In genomic region chr12:56078427-56078826, GRCh38 we compare ENCODE assay signal across 8 cellular contexts. TPM values are rescaled to one million over a fixed set of nuclear protein-coding genes. Genes with fewer than 3 reads are reported as not detected.
A peak's percentile ranks its signal among the peaks of the same experiment; 100 is the strongest.
DNase-seq lines count a peak whose midpoint lies in the region; ATAC-seq, FAIRE-seq and TF ChIP-seq lines count a peak whose summit lies in the region.

No MANE protein-coding gene starts in this region.

- CTCF ChIA-PET in A549 (lab: Yijun Ruan, JAX): interaction anchor here (0.6 to 2.3 kb wide), 15 partner anchors 11 to 425 kb away, joined by 3 to 20 read pairs (median 8); partner anchors contain the start of genes PA2G4 and ZC3H10

- POLR2A ChIA-PET in A549 (lab: Yijun Ruan, JAX): interaction anchor here (1.7 to 2.7 kb wide), 3 partner anchors 26 to 39 kb away, joined by 7 to 33 read pairs (median 19); partner anchors contain the start of genes PA2G4, RPL41 and ZC3H10

- no peaks in the 10 kb centered on the region for H3K9me3 ChIP-seq in A549

- H3K27ac Mint-ChIP-seq in IgD-negative memory B cell (no peak overlapping the region), natural killer cell (no peak overlapping the region)

- peak overlapping the region; percentile 94 for H3K4me2 ChIP-seq in A549

- H3K4me1 Mint-ChIP-seq in IgD-negative memory B cell (peaks cover 0 to 10% (median 1%) of the 10 kb centered on the region in 3 donors), natural killer cell (peaks cover 0 to 21% of the 10 kb centered on the region in 2 donors)

- peak overlapping the region; percentile 87 to 96; a peak in 2 of 6 replicates for H3K27ac ChIP-seq in A549
- peak overlapping the region in 1 of 2 donors; percentile 81 for H3K27ac ChIP-seq in coronary artery

- H3K9me3 Mint-ChIP-seq in IgD-negative memory B cell: no peaks in the 10 kb centered on the region
- no peaks in the 10 kb centered on the region for H3K9me3 Mint-ChIP-seq in natural killer cell

- FAIRE-seq in A549 (lab: Jason Lieb, UNC): no peak

- TF ChIP-seq CTCF in A549 (IDR thresholded peaks at IDR 0.05) (no peak), coronary artery (IDR thresholded peaks at IDR 0.05) (no peak), natural killer cell (IDR thresholded peaks at IDR 0.05) (no peak)

- H3K4me3 ChIP-seq in A549: no peak overlapping the region; the same call in 2 of the 3 replicates
- peak overlapping the region; percentile 76 for H3K4me3 ChIP-seq in coronary artery

- H3K27me3 Mint-ChIP-seq in IgD-negative memory B cell: peaks cover 18% of the 10 kb centered on the region
- peaks cover 0 to 14% of the 10 kb centered on the region in 2 donors for H3K27me3 Mint-ChIP-seq in natural killer cell (ENCODE audit: low read depth in 2 of 2)

- no peak for TF ChIP-seq EP300 in A549 (IDR thresholded peaks at IDR 0.05)

- H3K4me3 Mint-ChIP-seq in IgD-negative memory B cell: peak overlapping the region; percentile 78 to 93 (median 88)
- H3K4me3 Mint-ChIP-seq in natural killer cell: peak overlapping the region; percentile 88

- no peaks in the 10 kb centered on the region for H3K36me3 Mint-ChIP-seq in IgD-negative memory B cell
- no peaks in the 10 kb centered on the region for H3K36me3 Mint-ChIP-seq in natural killer cell

- DNase-seq in A549 (ENCODE audit: low read depth in 1 of 2, low spot score in 1 of 2) (no peak), coronary artery (ENCODE audit: low spot score) (no peak), natural killer cell (no peak), HUDEP-2 (lab: John Stamatoyannopoulos, UW; ENCODE audit: unreplicated experiment in 76 of 76) (no peak)

- intact Hi-C loops in natural killer cell (cut with micrococcal nuclease): no loop called here

- H3K4me1 ChIP-seq in A549: peaks cover 30% of the 10 kb centered on the region

- TF ChIP-seq RAD21 in A549 (conservative IDR thresholded peaks at IDR 0.05 in 1 of 2, IDR thresholded peaks at IDR 0.05 in 1 of 2): no peak

- no peak for ATAC-seq in A549
- ATAC-seq in natural killer cell: no peak
- no peak for ATAC-seq in GM19463 (IDR thresholded peaks at IDR 0.05; ENCODE audit: unreplicated experiment)
- ATAC-seq in GM18502 (IDR thresholded peaks at IDR 0.05; ENCODE audit: poor library complexity, unreplicated experiment): no peak
- ATAC-seq in esophagus mucosa: no peak

- 100% methylated on average over 1 of the region's 1 CpG for WGBS in A549 (ENCODE audit: missing lambda C conversion rate)

- TF ChIP-seq POLR2A in A549 (IDR thresholded peaks at IDR 0.05; ENCODE audit: low read length): no peak

TF ChIP-seq in A549, 52 proteins besides CTCF, POLR2A, EP300 and RAD21:
- TF ChIP-seq NPAS2 (CRISPR knock-in tag; IDR thresholded peaks at IDR 0.05; ENCODE audit: borderline replicate concordance) (no peak), FOSL2 (IDR thresholded peaks at IDR 0.05) (no peak), FOSL2 (CRISPR knock-in tag; IDR thresholded peaks at IDR 0.05) (no peak), HOXB13 (CRISPR knock-in tag; IDR thresholded peaks at IDR 0.05; ENCODE audit: low read depth) (no peak), E2F6 (IDR thresholded peaks at IDR 0.05; ENCODE audit: borderline replicate concordance, low read depth) (no peak), MAX (IDR thresholded peaks at IDR 0.05) (no peak), BCL3 (IDR thresholded peaks at IDR 0.05) (no peak), ELK1 (IDR thresholded peaks at IDR 0.05; ENCODE audit: low read depth, low read length) (no peak), EHF (CRISPR knock-in tag; IDR thresholded peaks at IDR 0.05) (no peak), ZSCAN20 (CRISPR knock-in tag; IDR thresholded peaks at IDR 0.05) (no peak), ATOH8 (CRISPR knock-in tag; IDR thresholded peaks at IDR 0.05; ENCODE audit: low read depth) (no peak), CBX2 (IDR thresholded peaks at IDR 0.05; ENCODE audit: borderline replicate concordance, low read depth) (no peak), KDM1A (IDR thresholded peaks at IDR 0.05; ENCODE audit: low read depth) (no peak)

RNA-seq across cellular contexts. Expression of gene ERBB3, which starts 1.5 kb away (rescaled TPM):
- polyA plus RNA-seq in A549 (2011; rRNA removed) (17.0 and 24.9 TPM in 2 replicates), A549 (2017; fragmentation: RNase III; extraction: RNeasy Plus Mini Kit Qiagen cat#74134 plus additional on column Dnase treatment) (1.8 to 2.2 TPM (median 1.8 TPM) in 3 replicates), IgD-negative memory B cell (0.83 TPM)
- 3.0 and 3.5 TPM in 2 replicates for polyA plus RNA-seq in A549 (2012; cell fraction: cytosol; rRNA removed)
- polyA plus RNA-seq in A549 (2012; cell fraction: nucleus; rRNA removed): 2.4 TPM in 2 replicates
- polyA minus RNA-seq in A549 (2011; rRNA and poly(A)+ RNA removed): 18.4 and 42.8 TPM in 2 replicates
- total RNA-seq in natural killer cell (under 1 TPM in 2 of 3 donors, not detected in 1; 0.26 to 0.66 TPM), esophagus mucosa (68.1 TPM)

RNA-seq across cellular contexts. Expression of gene PA2G4, which starts 25.9 kb away (rescaled TPM):
- polyA plus RNA-seq in A549 (2011; rRNA removed) (452 and 717 TPM in 2 replicates), A549 (2017; fragmentation: RNase III; extraction: RNeasy Plus Mini Kit Qiagen cat#74134 plus additional on column Dnase treatment) (405 to 477 TPM (median 415 TPM) in 3 replicates), IgD-negative memory B cell (112 TPM)
- polyA plus RNA-seq in A549 (2012; cell fraction: cytosol; rRNA removed): 327 and 400 TPM in 2 replicates
- polyA plus RNA-seq in A549 (2012; cell fraction: nucleus; rRNA removed): 218 and 244 TPM in 2 replicates
- polyA minus RNA-seq in A549 (2011; rRNA and poly(A)+ RNA removed): 145 TPM in 2 replicates
- total RNA-seq in natural killer cell (10 to 100 TPM; 78.5 to 86.4 (median 79.7) TPM), esophagus mucosa (125 TPM)

RNA-seq across cellular contexts. Expression of gene RPS26, which starts 36.7 kb away (rescaled TPM):
- polyA plus RNA-seq in A549 (2011; rRNA removed) (513 and 524 TPM in 2 replicates), A549 (2017; fragmentation: RNase III; extraction: RNeasy Plus Mini Kit Qiagen cat#74134 plus additional on column Dnase treatment) (677 to 831 TPM (median 779 TPM) in 3 replicates), IgD-negative memory B cell (1,297 TPM)
- polyA plus RNA-seq in A549 (2012; cell fraction: cytosol; rRNA removed): 867 and 1,221 TPM in 2 replicates
- polyA plus RNA-seq in A549 (2012; cell fraction: nucleus; rRNA removed): 710 and 1,109 TPM in 2 replicates
- polyA minus RNA-seq in A549 (2011; rRNA and poly(A)+ RNA removed): 218 and 364 TPM in 2 replicates
- total RNA-seq in natural killer cell (10 to 100 TPM; 29.5 to 50.3 (median 35.5) TPM), esophagus mucosa (52.8 TPM)

RNA-seq across cellular contexts. Expression of gene RPL41, which starts 38.0 kb away (rescaled TPM):
- polyA plus RNA-seq in A549 (2011; rRNA removed) (9,351 and 11,089 TPM in 2 replicates), A549 (2017; fragmentation: RNase III; extraction: RNeasy Plus Mini Kit Qiagen cat#74134 plus additional on column Dnase treatment) (8,804 to 9,815 TPM (median 8,860 TPM) in 3 replicates), IgD-negative memory B cell (8,874 TPM)
- polyA plus RNA-seq in A549 (2012; cell fraction: cytosol; rRNA removed): 8,653 and 13,364 TPM in 2 replicates
- 1,885 and 3,723 TPM in 2 replicates for polyA plus RNA-seq in A549 (2012; cell fraction: nucleus; rRNA removed)
- polyA minus RNA-seq in A549 (2011; rRNA and poly(A)+ RNA removed): 1,480 and 1,855 TPM in 2 replicates
- total RNA-seq in natural killer cell (1,000 to 10,000 TPM; 2,342 to 3,083 (median 3,009) TPM), esophagus mucosa (4,992 TPM)

RNA-seq across cellular contexts. Expression of gene ZC3H10, which starts 39.6 kb away (rescaled TPM):
- polyA plus RNA-seq in A549 (2011; rRNA removed): 2.1 and 2.7 TPM in 2 replicates
- polyA plus RNA-seq in A549 (2012; cell fraction: cytosol; rRNA removed): 1.0 and 1.1 TPM in 2 replicates
- polyA plus RNA-seq in A549 (2012; cell fraction: nucleus; rRNA removed): 1.5 and 1.9 TPM in 2 replicates
- polyA plus RNA-seq in A549 (2017; fragmentation: RNase III; extraction: RNeasy Plus Mini Kit Qiagen cat#74134 plus additional on column Dnase treatment): 2.3 to 3.2 TPM (median 2.7 TPM) in 3 replicates
- 11.1 TPM in 2 replicates for polyA minus RNA-seq in A549 (2011; rRNA and poly(A)+ RNA removed)
- polyA plus RNA-seq in IgD-negative memory B cell: 2.9 TPM
- total RNA-seq in natural killer cell: 10 to 100 TPM; 12.0 to 24.3 (median 16.2) TPM
- 1.8 TPM for total RNA-seq in esophagus mucosa

Comparison
In these comparisons a context has a peak if more than half of its experiments do, and no peak if none do; other contexts are left out.
1. RNA of gene ERBB3, which starts 1.5 kb away (total RNA-seq): 68.1 TPM in esophagus mucosa (single experiment); 0.26 to 0.66 TPM in natural killer cell; every median in the first group is over 10 times any median in the second.